1 cellular context compared by ENCODE assay signal in the genomic region with DNA sequence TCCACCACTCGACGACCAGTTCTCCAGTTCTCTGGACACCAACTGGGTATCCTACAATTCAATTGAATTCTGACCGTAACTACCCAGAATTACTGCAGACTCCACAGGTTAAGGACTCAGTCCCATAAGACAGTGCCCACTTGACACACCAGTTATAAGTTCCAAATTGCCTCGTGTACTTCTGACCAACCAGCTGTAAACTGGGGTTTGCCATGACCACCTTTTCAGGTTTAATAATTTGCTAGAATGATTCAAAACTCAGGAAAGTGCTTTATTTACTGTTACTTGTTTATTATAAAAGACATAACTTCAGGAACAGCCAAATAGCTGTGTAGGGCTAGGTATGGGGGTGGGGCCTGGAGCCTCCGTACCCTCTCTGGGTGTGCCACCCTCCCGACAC.
TF ChIP-seq lines count a peak whose summit lies in the region.

No MANE protein-coding gene starts in this region.

TF ChIP-seq in HepG2, 621 proteins besides CTCF, POLR2A, EP300 and RAD21:
- TF ChIP-seq RBM22 (optimal IDR thresholded peaks at IDR 0.05; ENCODE audit: low read length) (peak; percentile 45), ZMYM2 (CRISPR knock-in tag; IDR thresholded peaks at IDR 0.05) (no peak)
